23 cellular contexts compared by ENCODE assay signal in the genomic region with DNA sequence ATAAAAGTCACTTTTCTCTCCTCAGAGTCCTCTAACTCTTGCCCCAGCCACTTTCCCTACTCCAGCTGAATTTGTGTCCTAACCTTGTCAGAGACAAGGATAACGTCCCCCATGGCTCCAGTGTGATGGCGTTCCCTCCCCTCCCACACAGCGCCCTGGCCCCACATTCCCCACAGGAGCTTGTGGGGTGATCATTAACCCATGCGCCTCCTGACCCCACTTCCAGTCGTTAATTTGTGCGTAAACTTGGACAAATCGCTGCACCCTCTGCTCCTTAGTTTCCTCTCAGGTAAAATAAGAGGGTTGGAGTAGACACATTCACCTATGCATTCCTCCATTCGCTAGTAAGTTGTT. TPM values are rescaled to one million over a fixed set of nuclear protein-coding genes. Genes with fewer than 3 reads are reported as not detected.
"Had no signal": no experiment of that assay in that cellular context is flagged by ENCODE, and none has a peak within 500 bp of the region (broad histone marks: within the 10 kb centered on the region; RNA-seq: fewer than 3 reads in every experiment).

No MANE protein-coding gene starts in this region.

- H3K9me3 Mint-ChIP-seq: memory B cell; natural killer cell treated with Interleukin-12 subunit alpha and Interleukin-12 subunit beta and Interleukin-15 and Interleukin-18, amount 100 ng/mL, for 72 hours; stimulated activated effector memory CD8-positive, alpha-beta T cell treated with anti-CD3 and anti-CD28 coated beads, Interleukin-12 subunit alpha, Interleukin-12 subunit beta, amount 100 ng/mL, for 72 hours had no signal

- H3K27me3 ChIP-seq: left lung, right atrium auricular region, upper lobe of left lung, uterus had no signal

- ATAC-seq: esophagus mucosa; heart right ventricle; left lung; lower lobe of right lung; natural killer cell treated with Interleukin-12 subunit alpha and Interleukin-12 subunit beta and Interleukin-15 and Interleukin-18, amount 100 ng/mL, for 72 hours; stimulated activated effector memory CD8-positive, alpha-beta T cell treated with anti-CD3 and anti-CD28 coated beads, Interleukin-12 subunit alpha, Interleukin-12 subunit beta, amount 100 ng/mL, for 72 hours; stimulated activated naive CD8-positive, alpha-beta T cell treated with anti-CD3 and anti-CD28 coated beads, Interleukin-15, Interleukin-2, amounts not matched to agents 100 U/mL and 50 U/mL, for 24 hours had no signal

- DNase-seq: effector CD8-positive, alpha-beta T cell; heart right ventricle; hypothalamus; lower lobe of right lung; midbrain; stimulated activated CD4-positive, alpha-beta T cell treated with anti-CD3 and anti-CD28 coated beads, Interleukin-4, amount 100 ng/mL, for 1 hour; stimulated activated CD8-positive, alpha-beta memory T cell treated with anti-CD3 and anti-CD28 coated beads, Interleukin-4, amount 100 ng/mL, for 48 hours; stimulated activated naive CD8-positive, alpha-beta T cell treated with anti-CD3 and anti-CD28 coated beads, Interleukin-15, Interleukin-2, amounts not matched to agents 100 U/mL and 50 U/mL, for 24 hours; tibial artery; upper lobe of left lung; uterus had no signal

- H3K36me3 ChIP-seq: heart right ventricle, left lung, lower lobe of right lung, neutrophil, right atrium auricular region, tibial artery, upper lobe of left lung, uterus had no signal

- H3K27ac ChIP-seq: coronary artery, heart right ventricle, left lung, lower lobe of right lung, neutrophil, right atrium auricular region, tibial artery, upper lobe of left lung, uterus had no signal

- H3K4me3 Mint-ChIP-seq: memory B cell; natural killer cell treated with Interleukin-12 subunit alpha and Interleukin-12 subunit beta and Interleukin-15 and Interleukin-18, amount 100 ng/mL, for 72 hours; stimulated activated effector memory CD8-positive, alpha-beta T cell treated with anti-CD3 and anti-CD28 coated beads, Interleukin-12 subunit alpha, Interleukin-12 subunit beta, amount 100 ng/mL, for 72 hours had no signal

- H3K9me3 ChIP-seq: heart right ventricle, left lung, lower lobe of right lung, neutrophil, right atrium auricular region, tibial artery, upper lobe of left lung, uterus had no signal

- H3K36me3 Mint-ChIP-seq: memory B cell; natural killer cell treated with Interleukin-12 subunit alpha and Interleukin-12 subunit beta and Interleukin-15 and Interleukin-18, amount 100 ng/mL, for 72 hours; stimulated activated effector memory CD8-positive, alpha-beta T cell treated with anti-CD3 and anti-CD28 coated beads, Interleukin-12 subunit alpha, Interleukin-12 subunit beta, amount 100 ng/mL, for 72 hours had no signal

- H3K27ac Mint-ChIP-seq: memory B cell; natural killer cell treated with Interleukin-12 subunit alpha and Interleukin-12 subunit beta and Interleukin-15 and Interleukin-18, amount 100 ng/mL, for 72 hours; stimulated activated effector memory CD8-positive, alpha-beta T cell treated with anti-CD3 and anti-CD28 coated beads, Interleukin-12 subunit alpha, Interleukin-12 subunit beta, amount 100 ng/mL, for 72 hours had no signal

- H3K4me3 ChIP-seq: coronary artery, heart right ventricle, left lung, lower lobe of right lung, right atrium auricular region, smooth muscle cell, tibial artery, upper lobe of left lung, uterus had no signal

RNA-seq across cellular contexts. Expression of a gene that starts 37.9 kb away (rescaled TPM):
- total RNA-seq: dermis microvascular lymphatic vessel endothelial cell, glomerular endothelial cell, pulmonary artery endothelial cell had no signal
